ENCODE assay signal across 6 cellular contexts in genomic region chr11:64241175-64241429, GRCh38.
DNase-seq lines count a peak whose midpoint lies in the region; ATAC-seq and TF ChIP-seq lines count a peak whose summit lies in the region.

No MANE protein-coding gene starts in this region.

- H3K4me3 ChIP-seq in iPS-11a (ENCODE audit: low read depth, low read length) = peak overlapping the region; percentile 82

- CTCF ChIA-PET in RWPE1 (lab: Yijun Ruan, JAX) = interaction anchor here (0.7 kb wide), 1 partner anchor 14 kb away, joined by 4 read pairs; no protein-coding TSS in a partner anchor

- ATAC-seq in GM18511 (IDR thresholded peaks at IDR 0.05; ENCODE audit: unreplicated experiment) = peak; percentile 63

- POLR2A ChIA-PET in RWPE1 (lab: Yijun Ruan, JAX; ENCODE audit: low non-redundant PET) = interaction anchor here (0.5 to 1.0 kb wide), 9 partner anchors 8 to 84 kb away, joined by 3 to 4 read pairs (median 3); no protein-coding TSS in a partner anchor

- peak overlapping the region; percentile 98 for H3K27ac ChIP-seq in RWPE1

- no peak for TF ChIP-seq CTCF in RWPE1 (conservative IDR thresholded peaks at IDR 0.05; ENCODE audit: low read depth)

- DNase-seq in RWPE1 (ENCODE audit: low spot score) (no peak), GM19240 (ENCODE audit: insufficient read length, low spot score) (no peak), NCI-H1048 (lab: John Stamatoyannopoulos, UW) (no peak)
- no peak for DNase-seq in activated CD8-positive, alpha-beta memory T cell treated with anti-CD3 and anti-CD28 coated beads, Interleukin-2, amount 50 U/mL, for 4 hours
